20 cellular contexts compared by ENCODE assay signal in the genomic region with DNA sequence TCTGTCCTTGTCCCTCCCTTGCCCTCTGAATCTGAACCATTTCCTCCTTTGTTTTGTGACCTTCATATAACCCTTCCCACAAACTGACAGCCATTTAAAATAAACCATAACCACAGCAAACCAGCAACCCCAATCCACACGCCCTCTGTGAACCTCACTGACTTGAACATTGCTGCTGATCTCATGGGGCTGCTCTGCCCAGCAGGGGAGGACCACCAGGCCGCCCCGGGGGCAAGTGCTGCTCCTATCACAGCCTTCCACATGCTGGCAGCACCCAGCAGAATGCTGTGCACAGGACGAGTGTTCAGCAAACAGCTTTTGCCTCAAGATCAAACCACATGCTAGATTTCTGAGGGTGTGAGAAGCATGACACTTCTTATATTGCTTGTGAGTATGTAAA.
DNase-seq lines count a peak whose midpoint lies in the region; ATAC-seq, FAIRE-seq and TF ChIP-seq lines count a peak whose summit lies in the region.
"Had no signal": no experiment of that assay in that cellular context is flagged by ENCODE, and none has a peak within 500 bp of the region (broad histone marks: within the 10 kb centered on the region; RNA-seq: fewer than 3 reads in every experiment).

No MANE protein-coding gene starts in this region.

- peak; percentile 66 for ATAC-seq in activated naive CD8-positive, alpha-beta T cell treated with anti-CD3 and anti-CD28 coated beads, Interleukin-2, amount 10 ng/mL, durations not matched to agents 7 days and 5 days (ENCODE audit: low read depth)
- no peak for ATAC-seq in activated naive CD8-positive, alpha-beta T cell treated with anti-CD3 and anti-CD28 coated beads, Interleukin-2, amount 50 U/mL, for 24 hours
- ATAC-seq in stimulated activated effector memory CD8-positive, alpha-beta T cell treated with anti-CD3 and anti-CD28 coated beads, Interleukin-12 subunit alpha, Interleukin-12 subunit beta, amount 100 ng/mL, for 72 hours: peak; percentile 58
- no peak for ATAC-seq in HG02571 (IDR thresholded peaks at IDR 0.05; ENCODE audit: unreplicated experiment)
- ATAC-seq: Panc1 had no signal

- TF ChIP-seq CTCF in mesothelial cell of epicardium (IDR thresholded peaks at IDR 0.05; ENCODE audit: unreplicated experiment) (no peak), kidney (IDR thresholded peaks at IDR 0.05; ENCODE audit: borderline replicate concordance, extremely low read depth, insufficient read depth) (no peak)

- no peak for FAIRE-seq in kidney (lab: Jason Lieb, UNC)
- FAIRE-seq: A204.1, D721Med, GM12892, GM18507 had no signal

- POLR2A ChIA-PET in activated naive CD8-positive, alpha-beta T cell treated with anti-CD3 and anti-CD28 coated beads, Interleukin-2, amount 10 ng/mL, durations not matched to agents 7 days and 5 days (lab: Charles Lee): no interaction called here

- no peak overlapping the region for H3K4me3 ChIP-seq in kidney (ENCODE audit: low read length in 2 of 2)

- no peak overlapping the region for H3K27ac Mint-ChIP-seq in activated naive CD8-positive, alpha-beta T cell treated with anti-CD3 and anti-CD28 coated beads, Interleukin-2, amount 10 ng/mL, durations not matched to agents 7 days and 5 days
- H3K27ac Mint-ChIP-seq in activated naive CD8-positive, alpha-beta T cell treated with anti-CD3 and anti-CD28 coated beads, Interleukin-2, amount 50 U/mL, for 24 hours: no peak overlapping the region
- H3K27ac Mint-ChIP-seq in T-helper 2 cell treated with Interferon-gamma antibody and Interleukin-4, amounts not matched to agents 5 μg/mL and 100 μg/mL, for 36 hours: peak overlapping the region; percentile 60
- H3K27ac Mint-ChIP-seq in mesothelial cell of epicardium: peak overlapping the region; percentile 26
- H3K27ac Mint-ChIP-seq in stimulated activated effector memory CD8-positive, alpha-beta T cell treated with anti-CD3 and anti-CD28 coated beads, Interleukin-12 subunit alpha, Interleukin-12 subunit beta, amount 100 ng/mL, for 72 hours: no peak overlapping the region

- H3K9me3 Mint-ChIP-seq in activated naive CD8-positive, alpha-beta T cell treated with anti-CD3 and anti-CD28 coated beads, Interleukin-2, amount 10 ng/mL, durations not matched to agents 7 days and 5 days: no peaks in the 10 kb centered on the region
- no peaks in the 10 kb centered on the region for H3K9me3 Mint-ChIP-seq in activated naive CD8-positive, alpha-beta T cell treated with anti-CD3 and anti-CD28 coated beads, Interleukin-2, amount 50 U/mL, for 24 hours
- H3K9me3 Mint-ChIP-seq in T-helper 2 cell treated with Interferon-gamma antibody and Interleukin-4, amounts not matched to agents 5 μg/mL and 100 μg/mL, for 36 hours: no peaks in the 10 kb centered on the region
- peaks cover 4% of the 10 kb centered on the region for H3K9me3 Mint-ChIP-seq in mesothelial cell of epicardium
- no peaks in the 10 kb centered on the region for H3K9me3 Mint-ChIP-seq in stimulated activated effector memory CD8-positive, alpha-beta T cell treated with anti-CD3 and anti-CD28 coated beads, Interleukin-12 subunit alpha, Interleukin-12 subunit beta, amount 100 ng/mL, for 72 hours
- H3K9me3 Mint-ChIP-seq: CD8-positive, alpha-beta memory T cell had no signal

- intact Hi-C loops in kidney (cut with DNase I): no loop called here

- peaks cover 1% of the 10 kb centered on the region for H3K36me3 Mint-ChIP-seq in activated naive CD8-positive, alpha-beta T cell treated with anti-CD3 and anti-CD28 coated beads, Interleukin-2, amount 10 ng/mL, durations not matched to agents 7 days and 5 days
- H3K36me3 Mint-ChIP-seq in activated naive CD8-positive, alpha-beta T cell treated with anti-CD3 and anti-CD28 coated beads, Interleukin-2, amount 50 U/mL, for 24 hours (ENCODE audit: low read depth): no peaks in the 10 kb centered on the region
- H3K36me3 Mint-ChIP-seq in T-helper 2 cell treated with Interferon-gamma antibody and Interleukin-4, amounts not matched to agents 5 μg/mL and 100 μg/mL, for 36 hours (ENCODE audit: low read depth): no peaks in the 10 kb centered on the region
- H3K36me3 Mint-ChIP-seq in mesothelial cell of epicardium: no peaks in the 10 kb centered on the region
- H3K36me3 Mint-ChIP-seq in stimulated activated effector memory CD8-positive, alpha-beta T cell treated with anti-CD3 and anti-CD28 coated beads, Interleukin-12 subunit alpha, Interleukin-12 subunit beta, amount 100 ng/mL, for 72 hours: no peaks in the 10 kb centered on the region
- H3K36me3 Mint-ChIP-seq: CD8-positive, alpha-beta memory T cell had no signal

- H3K4me1 Mint-ChIP-seq in activated naive CD8-positive, alpha-beta T cell treated with anti-CD3 and anti-CD28 coated beads, Interleukin-2, amount 10 ng/mL, durations not matched to agents 7 days and 5 days: peaks cover 21% of the 10 kb centered on the region
- peaks cover 19% of the 10 kb centered on the region for H3K4me1 Mint-ChIP-seq in activated naive CD8-positive, alpha-beta T cell treated with anti-CD3 and anti-CD28 coated beads, Interleukin-2, amount 50 U/mL, for 24 hours
- peaks cover 16% of the 10 kb centered on the region for H3K4me1 Mint-ChIP-seq in T-helper 2 cell treated with Interferon-gamma antibody and Interleukin-4, amounts not matched to agents 5 μg/mL and 100 μg/mL, for 36 hours (ENCODE audit: low read depth)
- peaks cover 12% of the 10 kb centered on the region for H3K4me1 Mint-ChIP-seq in mesothelial cell of epicardium
- peaks cover 21% of the 10 kb centered on the region for H3K4me1 Mint-ChIP-seq in stimulated activated effector memory CD8-positive, alpha-beta T cell treated with anti-CD3 and anti-CD28 coated beads, Interleukin-12 subunit alpha, Interleukin-12 subunit beta, amount 100 ng/mL, for 72 hours

- H3K4me3 Mint-ChIP-seq in activated naive CD8-positive, alpha-beta T cell treated with anti-CD3 and anti-CD28 coated beads, Interleukin-2, amount 10 ng/mL, durations not matched to agents 7 days and 5 days: no peak overlapping the region
- H3K4me3 Mint-ChIP-seq in activated naive CD8-positive, alpha-beta T cell treated with anti-CD3 and anti-CD28 coated beads, Interleukin-2, amount 50 U/mL, for 24 hours: no peak overlapping the region
- H3K4me3 Mint-ChIP-seq in T-helper 2 cell treated with Interferon-gamma antibody and Interleukin-4, amounts not matched to agents 5 μg/mL and 100 μg/mL, for 36 hours: peak overlapping the region; percentile 4
- no peak overlapping the region for H3K4me3 Mint-ChIP-seq in mesothelial cell of epicardium
- no peak overlapping the region for H3K4me3 Mint-ChIP-seq in stimulated activated effector memory CD8-positive, alpha-beta T cell treated with anti-CD3 and anti-CD28 coated beads, Interleukin-12 subunit alpha, Interleukin-12 subunit beta, amount 100 ng/mL, for 72 hours

- H3K4me1 ChIP-seq in kidney (ENCODE audit: control insufficient read depth in 1 of 2, insufficient read depth in 1 of 2, low read depth in 1 of 2, low read length in 2 of 2): peaks cover 0 to 4% of the 10 kb centered on the region in 2 donors

- H3K27me3 Mint-ChIP-seq in activated naive CD8-positive, alpha-beta T cell treated with anti-CD3 and anti-CD28 coated beads, Interleukin-2, amount 10 ng/mL, durations not matched to agents 7 days and 5 days: peaks cover 30% of the 10 kb centered on the region
- peaks cover 33% of the 10 kb centered on the region for H3K27me3 Mint-ChIP-seq in activated naive CD8-positive, alpha-beta T cell treated with anti-CD3 and anti-CD28 coated beads, Interleukin-2, amount 50 U/mL, for 24 hours
- peaks cover 15% of the 10 kb centered on the region for H3K27me3 Mint-ChIP-seq in T-helper 2 cell treated with Interferon-gamma antibody and Interleukin-4, amounts not matched to agents 5 μg/mL and 100 μg/mL, for 36 hours (ENCODE audit: low read depth)
- H3K27me3 Mint-ChIP-seq in mesothelial cell of epicardium (ENCODE audit: low read depth): no peaks in the 10 kb centered on the region

- peak; percentile 50 for DNase-seq in activated naive CD8-positive, alpha-beta T cell treated with anti-CD3 and anti-CD28 coated beads, Interleukin-2, amount 10 ng/mL, durations not matched to agents 7 days and 5 days
- no peak for DNase-seq in activated naive CD8-positive, alpha-beta T cell treated with anti-CD3 and anti-CD28 coated beads, Interleukin-2, amount 50 U/mL, for 24 hours
- no peak for DNase-seq in T-helper 2 cell treated with Interferon-gamma antibody and Interleukin-4, amounts not matched to agents 5 μg/mL and 100 μg/mL, for 36 hours (ENCODE audit: low spot score)
- no peak for DNase-seq in mesothelial cell of epicardium (ENCODE audit: low spot score in 2 of 2, unreplicated experiment in 2 of 2)
- no peak for DNase-seq in stimulated activated effector memory CD8-positive, alpha-beta T cell treated with anti-CD3 and anti-CD28 coated beads, Interleukin-12 subunit alpha, Interleukin-12 subunit beta, amount 100 ng/mL, for 72 hours (ENCODE audit: low spot score in 2 of 2)
- DNase-seq in kidney: no peak
- DNase-seq in dermis blood vessel endothelial cell: no peak
- DNase-seq: DMS79, KG1, NCI-H1048, NCI-H1436 treated with DMSO at 0.1 percent for 48 hours, NCI-H2029, NCI-H526 had no signal

- H3K9ac ChIP-seq in kidney (ENCODE audit: low read length in 2 of 2): no peak overlapping the region

- no peak overlapping the region for H3K27ac ChIP-seq in kidney (ENCODE audit: low read depth in 2 of 2, low read length in 2 of 2)

- H3K36me3 ChIP-seq in kidney (ENCODE audit: control insufficient read depth in 1 of 2, insufficient read depth in 2 of 2, low read length in 2 of 2): no peaks in the 10 kb centered on the region

- no peaks in the 10 kb centered on the region for H3K9me3 ChIP-seq in kidney (ENCODE audit: control insufficient read depth in 1 of 2, low read length in 2 of 2)

Comparison
In these comparisons a context has a peak if more than half of its experiments do, and no peak if none do; other contexts are left out.
1. ATAC-seq: peak in activated naive CD8-positive, alpha-beta T cell treated with anti-CD3 and anti-CD28 coated beads, Interleukin-2, amount 10 ng/mL, durations not matched to agents 7 days and 5 days (single experiment) and stimulated activated effector memory CD8-positive, alpha-beta T cell treated with anti-CD3 and anti-CD28 coated beads, Interleukin-12 subunit alpha, Interleukin-12 subunit beta, amount 100 ng/mL, for 72 hours (single experiment); none in activated naive CD8-positive, alpha-beta T cell treated with anti-CD3 and anti-CD28 coated beads, Interleukin-2, amount 50 U/mL, for 24 hours (single experiment) and HG02571 (single experiment).
2. H3K27ac Mint-ChIP-seq: peak in T-helper 2 cell treated with Interferon-gamma antibody and Interleukin-4, amounts not matched to agents 5 μg/mL and 100 μg/mL, for 36 hours (single experiment) and mesothelial cell of epicardium (single experiment); none in activated naive CD8-positive, alpha-beta T cell treated with anti-CD3 and anti-CD28 coated beads, Interleukin-2, amount 10 ng/mL, durations not matched to agents 7 days and 5 days (single experiment), activated naive CD8-positive, alpha-beta T cell treated with anti-CD3 and anti-CD28 coated beads, Interleukin-2, amount 50 U/mL, for 24 hours (single experiment) and stimulated activated effector memory CD8-positive, alpha-beta T cell treated with anti-CD3 and anti-CD28 coated beads, Interleukin-12 subunit alpha, Interleukin-12 subunit beta, amount 100 ng/mL, for 72 hours (single experiment).